ENCODE assay signal across 19 cellular contexts in genomic region chr11:78262710-78263109, GRCh38.
"Had no signal": no experiment of that assay in that cellular context is flagged by ENCODE, and none has a peak within 500 bp of the region (broad histone marks: within the 10 kb centered on the region; RNA-seq: fewer than 3 reads in every experiment).

No MANE protein-coding gene starts in this region.

- H3K4me3 ChIP-seq: esophagus muscularis mucosa, pancreas, spleen, thyroid gland had no signal

- DNase-seq: activated CD4-positive, alpha-beta T cell treated with anti-CD3 and anti-CD28 coated beads, Interleukin-2, amount 50 U/mL, for 1 hour; activated CD4-positive, CD25-positive, alpha-beta regulatory T cell treated with anti-CD3 and anti-CD28 coated beads, Interleukin-2, amount 50 U/mL, for 72 hours; activated CD8-positive, alpha-beta memory T cell treated with anti-CD3 and anti-CD28 coated beads, Interleukin-2, amount 50 U/mL, for 48 hours; activated gamma-delta T cell treated with Interleukin-2 at 50 U/mL for 16 hours; activated T-cell treated with anti-CD3 and anti-CD28 coated beads, Interleukin-2, amount 50 U/mL, for 48 hours; amniotic stem cell; dermis blood vessel endothelial cell; effector memory CD4-positive, alpha-beta T cell; left ventricle myocardium superior; naive thymus-derived CD4-positive, alpha-beta T cell; pancreas; spleen; stimulated activated CD8-positive, alpha-beta memory T cell treated with anti-CD3 and anti-CD28 coated beads, Interleukin-4, amount 100 ng/mL, for 48 hours; stimulated activated naive CD4-positive, alpha-beta T cell; thyroid gland had no signal

- H3K36me3 Mint-ChIP-seq: activated naive CD4-positive, alpha-beta T cell treated with anti-CD3 and anti-CD28 coated beads, Interleukin-2, amount 50 U/mL, for 72 hours had no signal

- H3K4me1 Mint-ChIP-seq: memory B cell had no signal

- H3K9me3 ChIP-seq: esophagus muscularis mucosa, pancreas, spleen, thyroid gland had no signal

- H3K27me3 Mint-ChIP-seq: memory B cell; naive thymus-derived CD4-positive, alpha-beta T cell had no signal

- H3K27ac Mint-ChIP-seq: activated naive CD4-positive, alpha-beta T cell treated with anti-CD3 and anti-CD28 coated beads, Interleukin-2, amount 50 U/mL, for 72 hours; memory B cell; naive thymus-derived CD4-positive, alpha-beta T cell had no signal

- H3K9me3 Mint-ChIP-seq: activated naive CD4-positive, alpha-beta T cell treated with anti-CD3 and anti-CD28 coated beads, Interleukin-2, amount 50 U/mL, for 72 hours; memory B cell; naive thymus-derived CD4-positive, alpha-beta T cell had no signal

- ATAC-seq: activated naive CD4-positive, alpha-beta T cell treated with anti-CD3 and anti-CD28 coated beads, Interleukin-2, amount 50 U/mL, for 72 hours; naive thymus-derived CD4-positive, alpha-beta T cell; pancreas; sciatic nerve had no signal

- H3K4me3 Mint-ChIP-seq: memory B cell; naive thymus-derived CD4-positive, alpha-beta T cell had no signal

- H3K27ac ChIP-seq: esophagus muscularis mucosa, pancreas, thyroid gland had no signal

- H3K36me3 ChIP-seq: esophagus muscularis mucosa, pancreas, spleen, thyroid gland had no signal

- H3K27me3 ChIP-seq: esophagus muscularis mucosa, pancreas, spleen, thyroid gland had no signal
